ENCODE assay signal across 17 cellular contexts in the genomic region with DNA sequence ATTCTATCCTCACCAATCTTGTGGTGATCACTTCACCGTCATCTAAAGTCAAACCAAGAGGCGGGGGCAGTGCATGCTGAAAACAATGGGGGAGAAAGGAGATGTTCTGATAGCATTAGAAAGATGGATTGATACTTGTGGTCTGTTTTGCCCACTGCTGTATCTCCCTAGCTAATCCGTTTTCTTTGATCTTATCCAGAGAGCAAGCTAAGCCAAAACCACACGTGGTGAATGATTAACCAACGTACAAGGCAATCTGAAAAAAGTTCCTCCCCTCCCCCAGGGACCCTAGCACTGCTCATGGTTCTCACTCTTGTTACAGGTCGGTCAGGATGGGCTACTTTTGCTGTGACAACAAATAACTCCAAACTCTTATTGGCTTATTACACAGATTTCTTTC. TPM values are rescaled to one million over a fixed set of nuclear protein-coding genes. Genes with fewer than 3 reads are reported as not detected.
A peak's percentile ranks its signal among the peaks of the same experiment; 100 is the strongest.
DNase-seq lines count a peak whose midpoint lies in the region; ATAC-seq, FAIRE-seq and TF ChIP-seq lines count a peak whose summit lies in the region.
"Had no signal": no experiment of that assay in that cellular context is flagged by ENCODE, and none has a peak within 500 bp of the region (broad histone marks: within the 10 kb centered on the region; RNA-seq: fewer than 3 reads in every experiment).

No MANE protein-coding gene starts in this region.

- TF ChIP-seq CTCF in GM20000 (IDR thresholded peaks at IDR 0.05; ENCODE audit: extremely low read depth, missing control alignments) = no peak

- peaks cover 2% of the 10 kb centered on the region for H3K9me3 Mint-ChIP-seq in activated CD4-positive, alpha-beta memory T cell treated with anti-CD3 and anti-CD28 coated beads for 36 hours
- H3K9me3 Mint-ChIP-seq in activated CD4-positive, alpha-beta memory T cell treated with anti-CD3 and anti-CD28 coated beads, Interleukin-2, amount 10 ng/mL, durations not matched to agents 7 days and 5 days = peaks cover under 1% of the 10 kb centered on the region
- H3K9me3 Mint-ChIP-seq: HFFc6; natural killer cell treated with Interleukin-12 subunit alpha and Interleukin-12 subunit beta and Interleukin-15 and Interleukin-18, amount 100 ng/mL, for 72 hours had no signal

- H3K27ac Mint-ChIP-seq in activated CD4-positive, alpha-beta memory T cell treated with anti-CD3 and anti-CD28 coated beads for 36 hours = no peak overlapping the region
- H3K27ac Mint-ChIP-seq in activated CD4-positive, alpha-beta memory T cell treated with anti-CD3 and anti-CD28 coated beads, Interleukin-2, amount 10 ng/mL, durations not matched to agents 7 days and 5 days = no peak overlapping the region
- H3K27ac Mint-ChIP-seq: HFFc6; natural killer cell treated with Interleukin-12 subunit alpha and Interleukin-12 subunit beta and Interleukin-15 and Interleukin-18, amount 100 ng/mL, for 72 hours had no signal

- H3K4me3 ChIP-seq in Jurkat, Clone E6-1 (ENCODE audit: low read length) = no peak overlapping the region
- H3K4me3 ChIP-seq: sigmoid colon, uterus had no signal

- no peak for FAIRE-seq in frontal cortex (lab: Jason Lieb, UNC)
- FAIRE-seq: GM18507 had no signal

- POLR2A ChIA-PET in activated CD4-positive, alpha-beta memory T cell treated with anti-CD3 and anti-CD28 coated beads for 36 hours (lab: Charles Lee) = no interaction called here
- POLR2A ChIA-PET in activated CD4-positive, alpha-beta memory T cell treated with anti-CD3 and anti-CD28 coated beads, Interleukin-2, amount 10 ng/mL, durations not matched to agents 7 days and 5 days (lab: Charles Lee) = no interaction called here

- peak; percentile 51 for DNase-seq in activated CD4-positive, alpha-beta memory T cell treated with anti-CD3 and anti-CD28 coated beads for 36 hours
- no peak for DNase-seq in activated CD4-positive, alpha-beta memory T cell treated with anti-CD3 and anti-CD28 coated beads, Interleukin-2, amount 10 ng/mL, durations not matched to agents 7 days and 5 days
- peak; percentile 16 for DNase-seq in Jurkat, Clone E6-1 (ENCODE audit: low read depth, low spot score)
- peak; percentile 30 for DNase-seq in ecto neural progenitor cell (ENCODE audit: low spot score)
- peak; percentile 5 to 34 for DNase-seq in stimulated activated CD4-positive, alpha-beta T cell treated with anti-CD3 and anti-CD28 coated beads, Interleukin-4, amount 100 ng/mL, for 48 hours (ENCODE audit: low read depth in 2 of 2)
- DNase-seq in GM20000 (ENCODE audit: low spot score) = no peak
- no peak for DNase-seq in frontal cortex (ENCODE audit: low spot score in 2 of 2)
- DNase-seq: aorta; effector memory CD4-positive, alpha-beta T cell; HFFc6; left cardiac atrium; NCI-H1930; sigmoid colon; uterus had no signal

- intact Hi-C loops in activated CD4-positive, alpha-beta memory T cell treated with anti-CD3 and anti-CD28 coated beads for 36 hours (cut with micrococcal nuclease) = loop anchor here (5.0 kb wide), 1 partner anchor 329 kb away; a partner anchor contains a TSS

- no peak for ATAC-seq in GM18520 (IDR thresholded peaks at IDR 0.05; ENCODE audit: unreplicated experiment)
- ATAC-seq: left cardiac atrium had no signal

- no peak overlapping the region for H3K4me3 Mint-ChIP-seq in activated CD4-positive, alpha-beta memory T cell treated with anti-CD3 and anti-CD28 coated beads for 36 hours
- no peak overlapping the region for H3K4me3 Mint-ChIP-seq in activated CD4-positive, alpha-beta memory T cell treated with anti-CD3 and anti-CD28 coated beads, Interleukin-2, amount 10 ng/mL, durations not matched to agents 7 days and 5 days
- H3K4me3 Mint-ChIP-seq: HFFc6; natural killer cell treated with Interleukin-12 subunit alpha and Interleukin-12 subunit beta and Interleukin-15 and Interleukin-18, amount 100 ng/mL, for 72 hours had no signal

- peaks cover 16% of the 10 kb centered on the region for H3K4me1 Mint-ChIP-seq in activated CD4-positive, alpha-beta memory T cell treated with anti-CD3 and anti-CD28 coated beads for 36 hours (ENCODE audit: low read depth)
- peaks cover 15% of the 10 kb centered on the region for H3K4me1 Mint-ChIP-seq in activated CD4-positive, alpha-beta memory T cell treated with anti-CD3 and anti-CD28 coated beads, Interleukin-2, amount 10 ng/mL, durations not matched to agents 7 days and 5 days

- H3K27me3 Mint-ChIP-seq in activated CD4-positive, alpha-beta memory T cell treated with anti-CD3 and anti-CD28 coated beads for 36 hours = peaks cover 18% of the 10 kb centered on the region
- peaks cover 29% of the 10 kb centered on the region for H3K27me3 Mint-ChIP-seq in activated CD4-positive, alpha-beta memory T cell treated with anti-CD3 and anti-CD28 coated beads, Interleukin-2, amount 10 ng/mL, durations not matched to agents 7 days and 5 days

- CTCF ChIA-PET in activated CD4-positive, alpha-beta memory T cell treated with anti-CD3 and anti-CD28 coated beads for 36 hours (lab: Charles Lee) = interaction anchor here (0.9 to 9.3 kb wide), 3 partner anchors 14 to 164 kb away, joined by 3 to 244 read pairs (median 4); no protein-coding TSS in a partner anchor
- CTCF ChIA-PET in activated CD4-positive, alpha-beta memory T cell treated with anti-CD3 and anti-CD28 coated beads, Interleukin-2, amount 10 ng/mL, durations not matched to agents 7 days and 5 days (lab: Charles Lee) = interaction anchor here (1.0 to 7.9 kb wide), 5 partner anchors 53 to 1146 kb away, joined by 3 to 172 read pairs (median 15); no protein-coding TSS in a partner anchor

- H3K36me3 Mint-ChIP-seq in activated CD4-positive, alpha-beta memory T cell treated with anti-CD3 and anti-CD28 coated beads for 36 hours = no peaks in the 10 kb centered on the region
- no peaks in the 10 kb centered on the region for H3K36me3 Mint-ChIP-seq in activated CD4-positive, alpha-beta memory T cell treated with anti-CD3 and anti-CD28 coated beads, Interleukin-2, amount 10 ng/mL, durations not matched to agents 7 days and 5 days (ENCODE audit: low read depth)
- H3K36me3 Mint-ChIP-seq: natural killer cell treated with Interleukin-12 subunit alpha and Interleukin-12 subunit beta and Interleukin-15 and Interleukin-18, amount 100 ng/mL, for 72 hours had no signal

RNA-seq across cellular contexts. Expression of a gene that starts 11.8 kb away (rescaled TPM):
- total RNA-seq in activated CD4-positive, alpha-beta memory T cell treated with anti-CD3 and anti-CD28 coated beads for 36 hours = not detected
- not detected for total RNA-seq in activated CD4-positive, alpha-beta memory T cell treated with anti-CD3 and anti-CD28 coated beads, Interleukin-2, amount 10 ng/mL, durations not matched to agents 7 days and 5 days
- polyA plus RNA-seq in Jurkat, Clone E6-1 (2012; ENCODE audit: insufficient read depth, insufficient read length) = not detected
- under 0.01 TPM for total RNA-seq in frontal cortex
- total RNA-seq: aorta; HFFc6; left cardiac atrium; natural killer cell treated with Interleukin-12 subunit alpha and Interleukin-12 subunit beta and Interleukin-15 and Interleukin-18, amount 100 ng/mL, for 72 hours; sigmoid colon; uterus had no signal
- polyA plus RNA-seq: aorta, sigmoid colon had no signal

Comparison
In these comparisons a context has a peak if more than half of its experiments do, and no peak if none do; other contexts are left out.
1. DNase-seq: peak in activated CD4-positive, alpha-beta memory T cell treated with anti-CD3 and anti-CD28 coated beads for 36 hours (single experiment), Jurkat, Clone E6-1 (single experiment), ecto neural progenitor cell (single experiment) and stimulated activated CD4-positive, alpha-beta T cell treated with anti-CD3 and anti-CD28 coated beads, Interleukin-4, amount 100 ng/mL, for 48 hours (2 of 2); none in activated CD4-positive, alpha-beta memory T cell treated with anti-CD3 and anti-CD28 coated beads, Interleukin-2, amount 10 ng/mL, durations not matched to agents 7 days and 5 days (single experiment), GM20000 (single experiment) and frontal cortex (0 of 2).